ENCODE assay signal across 11 cellular contexts in genomic region chr13:110520431-110521295, GRCh38. TPM values are rescaled to one million over a fixed set of nuclear protein-coding genes. Genes with fewer than 3 reads are reported as not detected.
DNase-seq lines count a peak whose midpoint lies in the region; ATAC-seq and TF ChIP-seq lines count a peak whose summit lies in the region.
"Had no signal": no experiment of that assay in that cellular context is flagged by ENCODE, and none has a peak within 500 bp of the region (broad histone marks: within the 10 kb centered on the region; RNA-seq: fewer than 3 reads in every experiment).

No MANE protein-coding gene starts in this region.

- no peak overlapping the region for H3K27ac Mint-ChIP-seq in activated T-helper 17 cell treated with anti-CD3 and anti-CD28 coated beads, Interleukin-2, amount 50 U/mL, for 72 hours
- H3K27ac Mint-ChIP-seq: natural killer cell treated with Interleukin-12 subunit alpha and Interleukin-12 subunit beta and Interleukin-15 and Interleukin-18, amount 100 ng/mL, for 72 hours had no signal

- no peaks in the 10 kb centered on the region for H3K9me3 Mint-ChIP-seq in activated T-helper 17 cell treated with anti-CD3 and anti-CD28 coated beads, Interleukin-2, amount 50 U/mL, for 72 hours
- H3K9me3 Mint-ChIP-seq: natural killer cell treated with Interleukin-12 subunit alpha and Interleukin-12 subunit beta and Interleukin-15 and Interleukin-18, amount 100 ng/mL, for 72 hours had no signal

- H3K36me3 Mint-ChIP-seq in activated T-helper 17 cell treated with anti-CD3 and anti-CD28 coated beads, Interleukin-2, amount 50 U/mL, for 72 hours (ENCODE audit: low read depth): no peaks in the 10 kb centered on the region
- H3K36me3 Mint-ChIP-seq: natural killer cell treated with Interleukin-12 subunit alpha and Interleukin-12 subunit beta and Interleukin-15 and Interleukin-18, amount 100 ng/mL, for 72 hours had no signal

- no peak overlapping the region for H3K4me3 Mint-ChIP-seq in activated T-helper 17 cell treated with anti-CD3 and anti-CD28 coated beads, Interleukin-2, amount 50 U/mL, for 72 hours
- H3K4me3 Mint-ChIP-seq: natural killer cell treated with Interleukin-12 subunit alpha and Interleukin-12 subunit beta and Interleukin-15 and Interleukin-18, amount 100 ng/mL, for 72 hours had no signal

- DNase-seq in GF-D8 (lab: John Stamatoyannopoulos, UW): peak; percentile 98
- DNase-seq in adrenal gland: peak; percentile 92 to 97 (median 96)
- peak; percentile 73 for DNase-seq in left ventricle myocardium inferior
- DNase-seq in sigmoid colon: peak; percentile 94
- DNase-seq in activated effector memory CD4-positive, alpha-beta T cell treated with Interleukin-2 at 50 U/mL for 16 hours: no peak
- DNase-seq in HEK293T (ENCODE audit: extremely low spot score): no peak
- DNase-seq: activated effector memory CD4-positive, alpha-beta T cell treated with anti-CD3 and anti-CD28 coated beads, Interleukin-2, amount 50 U/mL, for 16 hours; PC-9 had no signal

- H3K27me3 Mint-ChIP-seq in activated T-helper 17 cell treated with anti-CD3 and anti-CD28 coated beads, Interleukin-2, amount 50 U/mL, for 72 hours: no peaks in the 10 kb centered on the region

- H3K4me3 ChIP-seq in adrenal gland (no peak overlapping the region), left ventricle myocardium inferior (no peak overlapping the region), sigmoid colon (no peak overlapping the region)
- H3K4me3 ChIP-seq: PC-9 had no signal

- POLR2A ChIA-PET in HEK293T (lab: Yijun Ruan, JAX): no interaction called here

- H3K4me1 ChIP-seq in adrenal gland (replicated peaks in 1 of 2): peaks cover 30 to 56% of the 10 kb centered on the region in 2 donors
- peaks cover 54% of the 10 kb centered on the region for H3K4me1 ChIP-seq in left ventricle myocardium inferior
- peaks cover 0 to 42% (median 31%) of the 10 kb centered on the region in 4 donors for H3K4me1 ChIP-seq in sigmoid colon

- no peak for ATAC-seq in GM21526 (IDR thresholded peaks at IDR 0.05; ENCODE audit: low FRiP score, unreplicated experiment)
- no peak for ATAC-seq in activated T-helper 17 cell treated with anti-CD3 and anti-CD28 coated beads, Interleukin-2, amount 50 U/mL, for 72 hours (replicated peaks)
- ATAC-seq: natural killer cell treated with Interleukin-12 subunit alpha and Interleukin-12 subunit beta and Interleukin-15 and Interleukin-18, amount 100 ng/mL, for 72 hours had no signal

- H3K9me3 ChIP-seq in adrenal gland (replicated peaks in 1 of 3) (no peaks in the 10 kb centered on the region), left ventricle myocardium inferior (replicated peaks) (no peaks in the 10 kb centered on the region), sigmoid colon (no peaks in the 10 kb centered on the region)

- TF ChIP-seq POLR2A in adrenal gland (IDR thresholded peaks at IDR 0.05) (peak in 1 of 2 donors; percentile 44), sigmoid colon (IDR thresholded peaks at IDR 0.05) (no peak)

- intact Hi-C loops in adrenal gland (cut with DNase I) (no loop called here), left ventricle myocardium inferior (cut with micrococcal nuclease) (no loop called here), sigmoid colon (cut with DNase I) (loop anchor here (5.0 kb wide), 1 partner anchor 37 kb away; no protein-coding TSS in a partner anchor)

- H3K27ac ChIP-seq in adrenal gland (peak overlapping the region; percentile 34 to 95 (median 71)), left ventricle myocardium inferior (replicated peaks) (peak overlapping the region; percentile 76), sigmoid colon (peak overlapping the region; percentile 56 to 81 (median 75))
- H3K27ac ChIP-seq: PC-9 had no signal

- WGBS in adrenal gland, 4 donors: 13 to 28% (median 21%) methylated on average over 13 to 16 of the region's 16 CpGs
- WGBS in sigmoid colon, 2 donors: 17 to 45% methylated on average over 16 of the region's 16 CpGs

- H3K27me3 ChIP-seq in adrenal gland (no peaks in the 10 kb centered on the region), left ventricle myocardium inferior (ENCODE audit: low read depth) (no peaks in the 10 kb centered on the region), sigmoid colon (no peaks in the 10 kb centered on the region)

- CTCF ChIA-PET in HEK293T (lab: Yijun Ruan, JAX): interaction anchor here (1.1 to 2.0 kb wide), 2 partner anchors 10 to 299 kb away, joined by 3 to 4 read pairs; no protein-coding TSS in a partner anchor

- no peak for TF ChIP-seq CTCF in adrenal gland (IDR thresholded peaks at IDR 0.05)
- TF ChIP-seq CTCF in left ventricle myocardium inferior (IDR thresholded peaks at IDR 0.05; ENCODE audit: borderline replicate concordance): no peak
- TF ChIP-seq CTCF in sigmoid colon (IDR thresholded peaks at IDR 0.05): no peak

- H3K36me3 ChIP-seq in adrenal gland (replicated peaks in 1 of 2) (peaks cover 0 to 10% of the 10 kb centered on the region in 2 donors), left ventricle myocardium inferior (peaks cover 11% of the 10 kb centered on the region), sigmoid colon (peaks cover 0 to 8% (median 0%) of the 10 kb centered on the region in 4 donors)

- H3K4me1 Mint-ChIP-seq in activated T-helper 17 cell treated with anti-CD3 and anti-CD28 coated beads, Interleukin-2, amount 50 U/mL, for 72 hours: no peaks in the 10 kb centered on the region

- peak; percentile 79 to 98 (median 94) for TF ChIP-seq EP300 in sigmoid colon (IDR thresholded peaks at IDR 0.05)

TF ChIP-seq in HEK293T, 16 proteins besides CTCF, POLR2A, EP300 and RAD21:
- TF ChIP-seq SUZ12 (IDR thresholded peaks at IDR 0.05): no peak
- TF ChIP-seq FOXA1 (IDR thresholded peaks at IDR 0.05): no peak
- TF ChIP-seq FOXK2 (IDR thresholded peaks at IDR 0.05): no peak
- no peak for TF ChIP-seq PKNOX1 (IDR thresholded peaks at IDR 0.05)
- no peak for TF ChIP-seq CTBP1 (IDR thresholded peaks at IDR 0.05; ENCODE audit: borderline replicate concordance)
- no peak for TF ChIP-seq TARDBP (IDR thresholded peaks at IDR 0.05)
- no peak for TF ChIP-seq ELF4 (IDR thresholded peaks at IDR 0.05)
- TF ChIP-seq ZNF384 (IDR thresholded peaks at IDR 0.05): no peak
- TF ChIP-seq HDGF (IDR thresholded peaks at IDR 0.05; ENCODE audit: borderline replicate concordance): no peak
- TF ChIP-seq L3MBTL2 (conservative IDR thresholded peaks at IDR 0.05): no peak
- no peak for TF ChIP-seq BHLHE40 (IDR thresholded peaks at IDR 0.05; ENCODE audit: borderline replicate concordance)
- no peak for TF ChIP-seq NFRKB (IDR thresholded peaks at IDR 0.05)
- no peak for TF ChIP-seq SP1 (IDR thresholded peaks at IDR 0.05)
- no peak for TF ChIP-seq FOXM1 (IDR thresholded peaks at IDR 0.05; ENCODE audit: borderline replicate concordance)
- TF ChIP-seq LEF1 (IDR thresholded peaks at IDR 0.05; ENCODE audit: borderline replicate concordance): no peak
- TF ChIP-seq ARNT (IDR thresholded peaks at IDR 0.05): no peak

RNA-seq across cellular contexts. Expression of gene RAB20, which starts 40.9 kb away (rescaled TPM):
- total RNA-seq in adrenal gland (100 to 1,000 TPM in 1 of 8 donors, 10 to 100 TPM in 7; 30.8 to 259 (median 46.1) TPM), left ventricle myocardium inferior (13.8 TPM), sigmoid colon (10 to 100 TPM in 3 of 4 donors, 1 to 10 TPM in 1; 6.9 to 21.3 (median 15.1) TPM)
- polyA plus RNA-seq in adrenal gland (10 to 100 TPM; 15.0 to 20.6 (median 20.5) TPM), sigmoid colon (10 to 100 TPM; 48.8 to 61.7 (median 59.5) TPM)
- 1 to 10 TPM; 2.4 to 3.7 TPM for total RNA-seq in activated T-helper 17 cell treated with anti-CD3 and anti-CD28 coated beads, Interleukin-2, amount 50 U/mL, for 72 hours

Comparison
In these comparisons a context has a peak if more than half of its experiments do, and no peak if none do; other contexts are left out.
1. DNase-seq: peak in GF-D8 (single experiment), adrenal gland (7 of 7), left ventricle myocardium inferior (single experiment) and sigmoid colon (single experiment); none in activated effector memory CD4-positive, alpha-beta T cell treated with Interleukin-2 at 50 U/mL for 16 hours (single experiment) and HEK293T (single experiment).
2. Peak in every context shown above with its lines, with median percentiles within 50 percentile points of each other: H3K27ac ChIP-seq.